8 cellular contexts compared by ENCODE assay signal in the genomic region with DNA sequence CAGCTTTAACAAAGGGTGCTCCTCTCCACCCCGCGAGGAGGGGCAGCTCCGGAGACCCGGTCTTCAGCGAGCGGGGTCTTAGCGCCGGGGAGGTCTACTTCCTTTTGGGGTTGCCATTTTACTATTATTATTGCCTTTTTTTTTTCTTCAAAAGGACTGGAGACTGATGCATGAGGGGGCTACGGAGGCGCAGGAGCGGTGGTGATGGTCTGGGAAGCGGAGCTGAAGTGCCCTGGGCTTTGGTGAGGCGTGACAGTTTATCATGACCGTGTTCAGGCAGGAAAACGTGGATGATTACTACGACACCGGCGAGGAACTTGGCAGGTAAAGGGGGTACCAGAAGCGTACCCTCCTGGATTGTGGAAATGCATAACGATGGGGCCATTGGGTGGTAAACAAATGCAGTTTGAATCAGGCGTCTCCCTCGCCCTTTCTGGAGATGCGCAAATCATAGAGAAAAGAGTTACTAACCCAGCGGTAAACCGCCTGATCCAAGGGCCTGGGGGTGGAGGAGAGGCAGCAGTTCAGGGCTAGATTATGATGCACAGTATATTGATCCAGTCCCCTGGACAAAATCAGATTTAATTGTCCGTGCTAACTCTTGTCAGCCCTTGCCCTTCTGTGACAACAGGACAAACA.
DNase-seq lines count a peak whose midpoint lies in the region; ATAC-seq lines count a peak whose summit lies in the region.

No MANE protein-coding gene starts in this region.

- H3K27me3 Mint-ChIP-seq in stimulated activated naive B cell treated with anti-CD40 and anti-IgM and Interleukin-4, amounts not matched to agents 10 μg/mL and 1 μg/mL and 100 μg/mL, for 72 hours: peaks cover 38 to 49% of the 10 kb centered on the region in 2 donors

- peaks cover 7% of the 10 kb centered on the region for H3K27me3 ChIP-seq in iPS-18a (ENCODE audit: control insufficient read depth, insufficient read depth, low read length)

- peak overlapping the region; percentile 54 to 62 for H3K4me3 Mint-ChIP-seq in stimulated activated naive B cell treated with anti-CD40 and anti-IgM and Interleukin-4, amounts not matched to agents 10 μg/mL and 1 μg/mL and 100 μg/mL, for 72 hours

- ATAC-seq in stimulated activated naive B cell treated with anti-CD40 and anti-IgM and Interleukin-4, amounts not matched to agents 10 μg/mL and 1 μg/mL and 100 μg/mL, for 72 hours (replicated peaks): no peak
- ATAC-seq in HG03378 (IDR thresholded peaks at IDR 0.05; ENCODE audit: unreplicated experiment): no peak

- H3K4me1 Mint-ChIP-seq in stimulated activated naive B cell treated with anti-CD40 and anti-IgM and Interleukin-4, amounts not matched to agents 10 μg/mL and 1 μg/mL and 100 μg/mL, for 72 hours: peaks cover 12 to 15% of the 10 kb centered on the region in 2 donors

- peaks cover 17% of the 10 kb centered on the region for H3K4me1 ChIP-seq in iPS-18a (ENCODE audit: control insufficient read depth, low read depth, low read length)

- no peaks in the 10 kb centered on the region for H3K36me3 Mint-ChIP-seq in stimulated activated naive B cell treated with anti-CD40 and anti-IgM and Interleukin-4, amounts not matched to agents 10 μg/mL and 1 μg/mL and 100 μg/mL, for 72 hours

- no peaks in the 10 kb centered on the region for H3K9me3 Mint-ChIP-seq in stimulated activated naive B cell treated with anti-CD40 and anti-IgM and Interleukin-4, amounts not matched to agents 10 μg/mL and 1 μg/mL and 100 μg/mL, for 72 hours

- DNase-seq in NCI-H82 (lab: John Stamatoyannopoulos, UW): peak; percentile 8
- DNase-seq in NCI-H82 treated with DMSO at 0.1 percent for 48 hours (lab: John Stamatoyannopoulos, UW; ENCODE audit: unreplicated experiment): no peak
- peak; percentile 39 to 40 for DNase-seq in activated T-cell treated with anti-CD3 and anti-CD28 coated beads, Interleukin-2, amount 50 U/mL, for 48 hours
- no peak for DNase-seq in stimulated activated naive B cell treated with anti-CD40 and anti-IgM and Interleukin-4, amounts not matched to agents 10 μg/mL and 1 μg/mL and 100 μg/mL, for 72 hours
- no peak for DNase-seq in hippocampal formation (lab: John Stamatoyannopoulos, UW)
- no peak for DNase-seq in NOMO-1 (lab: John Stamatoyannopoulos, UW; ENCODE audit: unreplicated experiment in 2 of 2)

- peaks cover 9% of the 10 kb centered on the region for H3K36me3 ChIP-seq in iPS-18a (ENCODE audit: control insufficient read depth, low read depth, low read length)

- H3K4me3 ChIP-seq in iPS-18a (ENCODE audit: low read length): peak overlapping the region; percentile 88

- H3K9ac ChIP-seq in iPS-18a (ENCODE audit: low read length): peak overlapping the region; percentile 87

- H3K27ac ChIP-seq in iPS-18a (ENCODE audit: low read length): peak overlapping the region; percentile 39

- no peaks in the 10 kb centered on the region for H3K9me3 ChIP-seq in iPS-18a (ENCODE audit: control insufficient read depth, low read depth, low read length)

- peak overlapping the region; percentile 79 for H3K27ac Mint-ChIP-seq in stimulated activated naive B cell treated with anti-CD40 and anti-IgM and Interleukin-4, amounts not matched to agents 10 μg/mL and 1 μg/mL and 100 μg/mL, for 72 hours

Comparison
In these comparisons a context has a peak if more than half of its experiments do, and no peak if none do; other contexts are left out.
1. DNase-seq: peak in NCI-H82 (single experiment) and activated T-cell treated with anti-CD3 and anti-CD28 coated beads, Interleukin-2, amount 50 U/mL, for 48 hours (2 of 2); none in NCI-H82 treated with DMSO at 0.1 percent for 48 hours (single experiment), stimulated activated naive B cell treated with anti-CD40 and anti-IgM and Interleukin-4, amounts not matched to agents 10 μg/mL and 1 μg/mL and 100 μg/mL, for 72 hours (single experiment), hippocampal formation (0 of 2) and NOMO-1 (0 of 2).